In genomic region chr6:136792066-136792944, GRCh38 we compare ENCODE assay signal across 1 cellular context.
A peak's percentile ranks its signal among the peaks of the same experiment; 100 is the strongest.
TF ChIP-seq lines count a peak whose summit lies in the region.

Gene MAP3K5 (minus strand): TSS chr6:136792477. CDS start chr6:136792157, 320 bp downstream.

TF ChIP-seq in K562, 482 proteins besides CTCF, POLR2A, EP300 and RAD21 (continued from another document and continues in another):
- peak; percentile 56 for TF ChIP-seq CREB3L1 (IDR thresholded peaks at IDR 0.05; ENCODE audit: borderline replicate concordance, low read depth)
- no peak for TF ChIP-seq NCOA6 (IDR thresholded peaks at IDR 0.05)
- TF ChIP-seq DIDO1 (tag; IDR thresholded peaks at IDR 0.05; ENCODE audit: low read depth): no peak
- peak; percentile 40; the same call in 1 of the 2 replicates for TF ChIP-seq PYGO2 (tag; IDR thresholded peaks at IDR 0.05)
- no peak for TF ChIP-seq CLOCK (CRISPR knock-in tag; IDR thresholded peaks at IDR 0.05; ENCODE audit: borderline replicate concordance)
- TF ChIP-seq MYC (IDR thresholded peaks at IDR 0.05; ENCODE audit: low read depth, low read length): peak; percentile 84
- TF ChIP-seq MYC (CRISPR knock-in tag; IDR thresholded peaks at IDR 0.05; ENCODE audit: borderline replicate concordance, low read depth): no peak; the same call in 1 of the 2 replicates
- TF ChIP-seq E2F3 (CRISPR knock-in tag; IDR thresholded peaks at IDR 0.05): peak; percentile 83; the same call in 1 of the 2 replicates
- TF ChIP-seq CAMTA2 (CRISPR knock-in tag; conservative IDR thresholded peaks at IDR 0.05): 0 out of 2 replicates have a peak, but pooled peaks have one; percentile 52
- no peak for TF ChIP-seq WHSC1 (IDR thresholded peaks at IDR 0.05; ENCODE audit: low read length)
- TF ChIP-seq RNF219 (CRISPR knock-in tag; IDR thresholded peaks at IDR 0.05): no peak
- no peak for TF ChIP-seq HINFP (tag; conservative IDR thresholded peaks at IDR 0.05; ENCODE audit: low read depth)
- TF ChIP-seq POU5F1 (IDR thresholded peaks at IDR 0.05; ENCODE audit: borderline replicate concordance, low read depth, low read length, partially characterized antibody): no peak
- TF ChIP-seq COPS2 (conservative IDR thresholded peaks at IDR 0.05): no peak
- no peak for TF ChIP-seq C11orf30 (IDR thresholded peaks at IDR 0.05; ENCODE audit: low read depth)
- no peak for TF ChIP-seq ZNF407 (IDR thresholded peaks at IDR 0.05; ENCODE audit: low read depth)
- no peak for TF ChIP-seq TAF15 (IDR thresholded peaks at IDR 0.05; ENCODE audit: low read depth, low read length)
- TF ChIP-seq MAZ (CRISPR knock-in tag; conservative IDR thresholded peaks at IDR 0.05 in 1 of 2, IDR thresholded peaks at IDR 0.05 in 1 of 2): peak; percentile 88 to 99
- peak; percentile 72 for TF ChIP-seq BCOR (IDR thresholded peaks at IDR 0.05)
- TF ChIP-seq ZNF174 (CRISPR knock-in tag; IDR thresholded peaks at IDR 0.05): no peak
- 0 out of 2 replicates have a peak, but pooled peaks have one; percentile 75 for TF ChIP-seq SMARCA5 (IDR thresholded peaks at IDR 0.05)
- TF ChIP-seq DMBX1 (CRISPR knock-in tag; IDR thresholded peaks at IDR 0.05; ENCODE audit: borderline replicate concordance): peak; percentile 5; the same call in 1 of the 2 replicates
- no peak for TF ChIP-seq ZNF212 (CRISPR knock-in tag; IDR thresholded peaks at IDR 0.05)
- TF ChIP-seq SETDB1 (IDR thresholded peaks at IDR 0.05; ENCODE audit: low read length): no peak
- no peak for TF ChIP-seq RFX7 (CRISPR knock-in tag; IDR thresholded peaks at IDR 0.05)
- no peak for TF ChIP-seq KAT8 (IDR thresholded peaks at IDR 0.05; ENCODE audit: low read depth)
- no peak for TF ChIP-seq ELK1 (CRISPR knock-in tag; IDR thresholded peaks at IDR 0.05)
- TF ChIP-seq CBX2 (IDR thresholded peaks at IDR 0.05; ENCODE audit: insufficient read depth, low read length, poor library complexity, severe bottlenecking): no peak
- peak; percentile 57; the same call in 1 of the 2 replicates for TF ChIP-seq SMARCA4 (IDR thresholded peaks at IDR 0.05)
- TF ChIP-seq DNMT1 (IDR thresholded peaks at IDR 0.05): no peak
- TF ChIP-seq ZNF134 (CRISPR knock-in tag; conservative IDR thresholded peaks at IDR 0.05): no peak
- no peak for TF ChIP-seq TAL1 (IDR thresholded peaks at IDR 0.05)
- no peak; the same call in 1 of the 2 replicates for TF ChIP-seq ZBTB26 (CRISPR knock-in tag; IDR thresholded peaks at IDR 0.05)
- peak; percentile 95 for TF ChIP-seq HMGN3 (IDR thresholded peaks at IDR 0.05; ENCODE audit: borderline replicate concordance, extremely low read depth, insufficient read length, low read depth, low read length)
- TF ChIP-seq TFAM (CRISPR knock-in tag; conservative IDR thresholded peaks at IDR 0.05): no peak
- no peak for TF ChIP-seq TEAD2 (tag; IDR thresholded peaks at IDR 0.05)
- TF ChIP-seq ETV5 (CRISPR knock-in tag; IDR thresholded peaks at IDR 0.05; ENCODE audit: low read depth): peak; percentile 59; the same call in 1 of the 2 replicates
- peak; percentile 81; the same call in 1 of the 2 replicates for TF ChIP-seq ZNF592 (IDR thresholded peaks at IDR 0.05)
